9 cellular contexts compared by ENCODE assay signal in the genomic region with DNA sequence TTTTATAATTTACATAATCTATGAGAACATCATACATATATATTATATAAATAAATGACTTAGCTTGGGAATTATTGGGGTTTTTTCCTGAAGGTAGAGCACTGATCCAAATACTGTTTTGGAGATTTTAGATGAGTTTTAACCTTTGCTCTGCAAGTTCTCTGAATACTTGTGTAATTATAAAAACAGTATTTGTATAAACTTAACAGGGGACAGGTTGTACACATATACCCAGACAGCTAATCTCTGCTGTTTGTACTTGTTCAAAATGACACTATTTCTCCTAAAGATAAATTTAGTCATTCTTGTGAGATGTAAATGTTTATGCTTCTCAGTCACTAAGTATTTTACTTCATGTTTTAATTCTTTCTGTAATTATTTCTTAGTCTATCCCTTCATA.
"Had no signal": no experiment of that assay in that cellular context is flagged by ENCODE, and none has a peak within 500 bp of the region (broad histone marks: within the 10 kb centered on the region; RNA-seq: fewer than 3 reads in every experiment).

No MANE protein-coding gene starts in this region.

- H3K9ac ChIP-seq: GM23248 had no signal

- ATAC-seq: HCT116 had no signal

- H3K9me3 Mint-ChIP-seq: HFFc6 had no signal

- H3K4me3 ChIP-seq: GM23248, HAP-1 had no signal

- DNase-seq: GM23248, GOT3, H7, HFFc6, KBM-7 had no signal

- H3K27ac ChIP-seq: GM23248, HL-60 had no signal

- H3K27me3 Mint-ChIP-seq: IgD-negative memory B cell had no signal

- H3K4me1 ChIP-seq: HAP-1 had no signal

- H2AFZ ChIP-seq: GM23248 had no signal

- H3K9me3 ChIP-seq: HAP-1 had no signal

- H3K4me3 Mint-ChIP-seq: HFFc6, IgD-negative memory B cell had no signal

- H3K36me3 ChIP-seq: HAP-1 had no signal

- H3K27ac Mint-ChIP-seq: HFFc6, IgD-negative memory B cell had no signal
